Comparison of ENCODE assay signal across 15 cellular contexts in the genomic region with DNA sequence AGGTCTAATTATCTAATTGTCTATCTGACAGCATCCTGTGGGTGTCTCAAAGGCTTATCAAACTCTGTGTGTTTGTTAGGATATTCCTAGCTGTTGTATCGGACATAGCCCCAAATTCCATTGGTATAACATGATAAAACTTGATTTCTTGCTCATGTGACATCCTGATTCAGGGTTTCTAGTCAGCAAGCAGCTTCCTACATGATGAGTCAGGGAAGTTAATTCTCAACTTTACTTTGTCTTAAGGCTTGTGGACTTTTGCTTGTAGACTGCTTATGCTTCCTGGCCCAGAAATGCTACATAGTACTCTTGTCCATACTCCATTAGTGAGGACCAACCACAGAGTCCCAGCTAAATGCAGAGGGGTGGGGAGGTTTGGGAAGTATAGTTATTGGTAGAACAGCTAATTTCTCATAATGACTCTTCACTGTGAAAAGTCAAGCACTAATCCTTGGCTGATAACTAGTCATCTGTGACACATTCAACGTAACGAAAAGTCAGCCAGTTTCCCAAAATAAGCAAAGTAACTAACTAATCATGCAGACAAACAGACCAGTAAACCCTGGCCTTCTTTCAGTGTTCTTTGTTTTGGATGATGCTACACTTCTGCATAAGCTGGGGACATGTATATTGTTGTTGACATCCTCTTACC. TPM values are rescaled to one million over a fixed set of nuclear protein-coding genes. Genes with fewer than 3 reads are reported as not detected.
DNase-seq lines count a peak whose midpoint lies in the region; ATAC-seq, FAIRE-seq and TF ChIP-seq lines count a peak whose summit lies in the region.
"Had no signal": no experiment of that assay in that cellular context is flagged by ENCODE, and none has a peak within 500 bp of the region (broad histone marks: within the 10 kb centered on the region; RNA-seq: fewer than 3 reads in every experiment).

No MANE protein-coding gene starts in this region.

- no peak for ATAC-seq in GM21825 (IDR thresholded peaks at IDR 0.05; ENCODE audit: unreplicated experiment)
- no peak for ATAC-seq in GM21528 (IDR thresholded peaks at IDR 0.05; ENCODE audit: low FRiP score, unreplicated experiment)
- ATAC-seq: A549, upper lobe of right lung had no signal

- in situ Hi-C loops in astrocyte of the spinal cord (cut with HindIII; ENCODE audit: low sequenced_read_pairs) = no loop called here

- H2AFZ ChIP-seq in keratinocyte (ENCODE audit: control insufficient read depth, low read length) = peak overlapping the region; percentile 93

- H3K79me2 ChIP-seq in keratinocyte (ENCODE audit: control insufficient read depth, insufficient read depth, low read length) = no peaks in the 10 kb centered on the region

- H4K20me1 ChIP-seq in keratinocyte (ENCODE audit: control insufficient read depth, extremely low read depth, insufficient read depth, low read length) = no peaks in the 10 kb centered on the region

- H3K4me3 ChIP-seq in astrocyte of the spinal cord (ENCODE audit: low read depth, low read length) = no peak overlapping the region
- peak overlapping the region in 1 of 3 experiments; percentile 11 for H3K4me3 ChIP-seq in keratinocyte (ENCODE audit: control insufficient read depth in 2 of 3, extremely low read depth in 1 of 3, insufficient read depth in 2 of 3, low read depth in 1 of 3, low read length in 3 of 3)
- no peak overlapping the region for H3K4me3 ChIP-seq in ascending aorta
- H3K4me3 ChIP-seq: A549, upper lobe of right lung had no signal

- H3K36me3 ChIP-seq in keratinocyte (ENCODE audit: control insufficient read depth in 2 of 2, extremely low read depth in 1 of 2, insufficient read depth in 2 of 2, low read length in 2 of 2) (no peaks in the 10 kb centered on the region), ascending aorta (no peaks in the 10 kb centered on the region)
- H3K36me3 ChIP-seq: upper lobe of right lung had no signal

- no peaks in the 10 kb centered on the region for H3K27me3 ChIP-seq in keratinocyte (ENCODE audit: control insufficient read depth, extremely low read depth, insufficient read depth, low read length)
- no peaks in the 10 kb centered on the region for H3K27me3 ChIP-seq in ascending aorta
- H3K27me3 ChIP-seq: upper lobe of right lung had no signal

- H3K4me1 ChIP-seq in keratinocyte (ENCODE audit: control insufficient read depth, extremely low read depth, insufficient read depth, low read length) (peaks cover 21% of the 10 kb centered on the region), ascending aorta (no peaks in the 10 kb centered on the region)
- H3K4me1 ChIP-seq: A549, upper lobe of right lung had no signal

- TF ChIP-seq CTCF in astrocyte of the spinal cord (IDR thresholded peaks at IDR 0.05; ENCODE audit: low read depth, low read length) (no peak), keratinocyte (optimal IDR thresholded peaks at IDR 0.05 in 1 of 3, IDR thresholded peaks at IDR 0.05 in 1 of 3, conservative IDR thresholded peaks at IDR 0.05 in 1 of 3; ENCODE audit: extremely low read depth in 1 of 3, insufficient read depth in 2 of 3, low read length in 3 of 3) (no peak), ascending aorta (IDR thresholded peaks at IDR 0.05) (no peak)

- H3K4me2 ChIP-seq in keratinocyte (ENCODE audit: control insufficient read depth, extremely low read depth, insufficient read depth, low read depth, low read length) = peak overlapping the region; percentile 63
- H3K4me2 ChIP-seq: A549 had no signal

- dilution Hi-C loops in keratinocyte (cut with MboI; ENCODE audit: extremely low pct_ligation_motif_present, low sequenced_read_pairs) = no loop called here

- peak; percentile 91 for FAIRE-seq in keratinocyte (lab: Jason Lieb, UNC)
- FAIRE-seq: A549, D721Med had no signal

- H3K9ac ChIP-seq in keratinocyte (ENCODE audit: control insufficient read depth, extremely low read depth, insufficient read depth, low read length) = peak overlapping the region; percentile 24

- intact Hi-C loops in ascending aorta (cut with DNase I) = no loop called here

- H3K9me1 ChIP-seq in keratinocyte (ENCODE audit: control insufficient read depth, extremely low read depth, insufficient read depth, low read length) = no peaks in the 10 kb centered on the region

- DNase-seq in A172 (ENCODE audit: low spot score) (peak; percentile 60), HS-5 (ENCODE audit: low read depth) (peak; percentile 64), astrocyte of the spinal cord (ENCODE audit: low read depth, low spot score) (peak; percentile 70), keratinocyte (ENCODE audit: low read depth, low spot score) (peak; percentile 71), ascending aorta (ENCODE audit: low spot score in 2 of 2) (no peak), NCI-H1930 (lab: John Stamatoyannopoulos, UW) (no peak)
- DNase-seq: activated CD4-positive, alpha-beta T cell treated with anti-CD3 and anti-CD28 coated beads, Interleukin-2, amount 50 U/mL, for 1 hour; posterior cingulate gyrus; stimulated activated CD4-positive, alpha-beta T cell treated with anti-CD3 and anti-CD28 coated beads, Interleukin-1b, Interleukin-23, amount 100 ng/mL, for 48 hours; upper lobe of right lung had no signal

- H3K27ac ChIP-seq in keratinocyte (ENCODE audit: control insufficient read depth, insufficient read depth, low read length) (peak overlapping the region; percentile 84), ascending aorta (no peak overlapping the region)
- H3K27ac ChIP-seq: A549, upper lobe of right lung had no signal

- H3K9me3 ChIP-seq in keratinocyte (ENCODE audit: control insufficient read depth, low read depth, low read length) (no peaks in the 10 kb centered on the region), ascending aorta (no peaks in the 10 kb centered on the region)
- H3K9me3 ChIP-seq: A549, upper lobe of right lung had no signal

RNA-seq across cellular contexts. Expression of gene NKAIN2, which starts 25.8 kb away (rescaled TPM):
- not detected in 2 replicates for total RNA-seq in A172 (2014; rRNA removed; shearing (Covaris generic))
- polyA plus RNA-seq in keratinocyte = 0.13 TPM in 1 of 3 replicates, not detected in the others
- polyA plus RNA-seq in keratinocyte (2011; ENCODE audit: low read depth) = not detected
- polyA plus RNA-seq in keratinocyte (2011; cell fraction: cytosol; rRNA removed) = not detected in 2 replicates
- not detected in 2 replicates for polyA plus RNA-seq in keratinocyte (2011; cell fraction: nucleus; rRNA removed)
- polyA plus RNA-seq in keratinocyte (2012; ENCODE audit: low replicate concordance) = 0.03 and 0.08 TPM in 2 replicates
- not detected in 3 replicates for polyA minus RNA-seq in keratinocyte
- polyA minus RNA-seq in keratinocyte (2011; cell fraction: cytosol; rRNA and poly(A)+ RNA removed) = not detected
- not detected in 2 replicates for polyA minus RNA-seq in keratinocyte (2011; cell fraction: nucleus; rRNA and poly(A)+ RNA removed)
- total RNA-seq in ascending aorta = 0.11 TPM
- total RNA-seq: T-helper 2 cell treated with Interferon-gamma antibody and Interleukin-4, amounts not matched to agents 100 ng/mL and 5 ng/mL, for 36 hours; upper lobe of right lung had no signal
- polyA plus RNA-seq: A549 had no signal

Comparison
In these comparisons a context has a peak if more than half of its experiments do, and no peak if none do; other contexts are left out.
1. DNase-seq: peak in A172 (single experiment), HS-5 (single experiment), astrocyte of the spinal cord (single experiment) and keratinocyte (single experiment); none in ascending aorta (0 of 2) and NCI-H1930 (0 of 2).